In the genomic region with DNA sequence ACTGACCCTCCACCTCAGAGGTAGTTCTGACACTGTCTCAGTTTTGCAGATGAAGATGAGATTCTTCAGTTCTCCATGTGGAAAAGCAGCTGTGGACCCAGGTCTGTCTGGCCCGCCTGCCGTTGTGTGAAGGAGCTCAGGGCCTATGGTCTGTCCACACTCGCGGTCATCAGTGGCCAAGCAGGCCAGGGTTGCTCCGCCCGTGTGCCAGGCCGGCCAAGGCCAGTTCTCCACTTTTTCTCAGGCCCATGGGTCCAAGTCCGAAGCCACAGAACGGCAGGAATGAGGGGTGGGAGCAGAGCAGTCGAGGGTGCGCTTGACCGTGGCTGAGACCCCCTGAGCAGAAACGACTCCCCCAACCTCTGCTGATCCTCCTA, we compare ENCODE assay signal across 28 cellular contexts.
"Had no signal": no experiment of that assay in that cellular context is flagged by ENCODE, and none has a peak within 500 bp of the region (broad histone marks: within the 10 kb centered on the region; RNA-seq: fewer than 3 reads in every experiment).

No MANE protein-coding gene starts in this region.

- H2AFZ ChIP-seq: neural progenitor cell had no signal

- H3K36me3 ChIP-seq: adrenal gland, esophagus squamous epithelium, neural progenitor cell, transverse colon, uterus had no signal

- DNase-seq: activated CD4-positive, alpha-beta T cell treated with anti-CD3 and anti-CD28 coated beads for 48 hours; activated CD4-positive, alpha-beta T cell treated with anti-CD3 and anti-CD28 coated beads, Interleukin-2, amount 50 U/mL, for 48 hours; activated CD8-positive, alpha-beta memory T cell treated with anti-CD3 and anti-CD28 coated beads for 24 hours; activated effector memory CD4-positive, alpha-beta T cell treated with Interleukin-2 at 50 U/mL for 16 hours; activated naive CD4-positive, alpha-beta T cell treated with Interleukin-2 at 50 U/mL for 16 hours; adrenal gland; aorta; effector CD4-positive, alpha-beta T cell; esophagus squamous epithelium; foreskin melanocyte; kidney; naive thymus-derived CD4-positive, alpha-beta T cell; stimulated activated CD4-positive, alpha-beta T cell treated with anti-CD3 and anti-CD28 coated beads, Interleukin-12 subunit alpha, Interleukin-12 subunit beta, amount 100 ng/mL, for 4 hours; stimulated activated CD4-positive, alpha-beta T cell treated with anti-CD3 and anti-CD28 coated beads, Interleukin-4, amount 100 ng/mL, for 1 hour; stimulated activated naive CD8-positive, alpha-beta T cell treated with anti-CD3 and anti-CD28 coated beads, Interleukin-15, Interleukin-2, amounts not matched to agents 100 U/mL and 50 U/mL, for 24 hours; T-helper 9 cell; testis; uterus had no signal

- H3K9me3 ChIP-seq: adrenal gland, body of pancreas, esophagus squamous epithelium, testis, transverse colon, uterus had no signal

- H3K4me2 ChIP-seq: neural progenitor cell had no signal

- H3K27ac ChIP-seq: adrenal gland, body of pancreas, epithelial cell of prostate, neural progenitor cell, skin epidermis, testis, transverse colon, uterus, VCaP had no signal

- H3K9ac ChIP-seq: neural progenitor cell had no signal

- ATAC-seq: naive thymus-derived CD4-positive, alpha-beta T cell; sciatic nerve; stimulated activated naive CD8-positive, alpha-beta T cell treated with anti-CD3 and anti-CD28 coated beads, Interleukin-15, Interleukin-2, amounts not matched to agents 100 U/mL and 50 U/mL, for 24 hours had no signal

- FAIRE-seq: colon, endometrium, kidney, TTC549 had no signal

- H3K27me3 ChIP-seq: adrenal gland, body of pancreas, esophagus squamous epithelium, testis, transverse colon, uterus had no signal

- H3K4me1 ChIP-seq: adrenal gland, neural progenitor cell, uterus had no signal

- H3K4me3 ChIP-seq: adrenal gland, body of pancreas, esophagus squamous epithelium, neural progenitor cell, skin epidermis, testis, transverse colon, uterus had no signal
